ENCODE assay signal across 8 cellular contexts in genomic region chr19:58499021-58499927, GRCh38. TPM values are rescaled to one million over a fixed set of nuclear protein-coding genes. Genes with fewer than 3 reads are reported as not detected.
A peak's percentile ranks its signal among the peaks of the same experiment; 100 is the strongest.
DNase-seq lines count a peak whose midpoint lies in the region; ATAC-seq, FAIRE-seq and TF ChIP-seq lines count a peak whose summit lies in the region.

No MANE protein-coding gene starts in this region.

- FAIRE-seq in H1 (lab: Jason Lieb, UNC), result no peak

- H3K36me3 ChIP-seq in H1 (ENCODE audit: control insufficient read depth in 2 of 4, insufficient read depth in 4 of 4, low read length in 3 of 4), result no peaks in the 10 kb centered on the region
- peaks cover 0 to 3% of the 10 kb centered on the region in 2 experiments for H3K36me3 ChIP-seq in mesenchymal stem cell (ENCODE audit: control insufficient read depth in 1 of 2, insufficient read depth in 2 of 2, low read depth in 1 of 2, low read length in 2 of 2)

- no peak overlapping the region for H3K23ac ChIP-seq in H1 (ENCODE audit: insufficient read length)
- no peak overlapping the region for H3K23ac ChIP-seq in mesenchymal stem cell (ENCODE audit: low read length in 2 of 2)

- H3K79me1 ChIP-seq in H1 (ENCODE audit: low read depth, low read length), result peaks cover 8% of the 10 kb centered on the region
- peaks cover 17% of the 10 kb centered on the region for H3K79me1 ChIP-seq in mesenchymal stem cell (replicated peaks; ENCODE audit: low read length, poor library complexity, severe bottlenecking)

- H3K9ac ChIP-seq in H1 (replicated peaks in 1 of 4; ENCODE audit: extremely low read depth in 1 of 4, low read depth in 3 of 4, low read length in 3 of 4) (peak overlapping the region in 3 of 4 experiments; percentile 42 to 59 (median 54); a peak in 5 of 7 replicates), mesenchymal stem cell (ENCODE audit: low read length) (peak overlapping the region; percentile 89)

- TF ChIP-seq POLR2A in H1 (IDR thresholded peaks at IDR 0.05; ENCODE audit: control extremely low read depth in 1 of 2, low read depth in 2 of 2, low read length in 2 of 2), result no peak

- H3K14ac ChIP-seq in H1 (ENCODE audit: insufficient read length), result no peak overlapping the region
- no peak overlapping the region for H3K14ac ChIP-seq in mesenchymal stem cell (ENCODE audit: low read length in 2 of 2)

- H2BK120ac ChIP-seq in H1 (replicated peaks; ENCODE audit: low read depth, low read length) (no peak overlapping the region), mesenchymal stem cell (ENCODE audit: low read depth, low read length) (peak overlapping the region; percentile 42)

- H3K9me3 ChIP-seq in H1 (ENCODE audit: insufficient read depth in 2 of 2, low read depth in 1 of 2, low read length in 1 of 2) (no peaks in the 10 kb centered on the region), mesenchymal stem cell (ENCODE audit: control insufficient read depth, low read length) (no peaks in the 10 kb centered on the region)

- H2AFZ ChIP-seq in H1 (ENCODE audit: low read length), result peak overlapping the region; percentile 81
- H2AFZ ChIP-seq in mesenchymal stem cell (ENCODE audit: low read depth, low read length), result peak overlapping the region; percentile 36

- peaks cover 22% of the 10 kb centered on the region for H3K23me2 ChIP-seq in H1 (ENCODE audit: low read depth, low read length)

- H3K4me2 ChIP-seq in H1 (ENCODE audit: insufficient read depth in 1 of 2, low read depth in 2 of 2, low read length in 2 of 2) (peak overlapping the region; percentile 93 to 96), mesenchymal stem cell (ENCODE audit: low read length, poor library complexity, severe bottlenecking) (peak overlapping the region; percentile 77)

- H4K91ac ChIP-seq in H1 (replicated peaks; ENCODE audit: insufficient read length, low read length) (peak overlapping the region; percentile 25), mesenchymal stem cell (ENCODE audit: low read length) (peak overlapping the region; percentile 88)

- H3K18ac ChIP-seq in H1 (ENCODE audit: extremely low read depth, low read length) (peak overlapping the region; percentile 94), mesenchymal stem cell (ENCODE audit: low read depth in 1 of 2, low read length in 2 of 2) (peak overlapping the region; percentile 73 to 82)

- 0 out of 2 replicates have a peak overlapping the region, but pooled peaks have one; percentile 92 for H2BK15ac ChIP-seq in H1 (ENCODE audit: low read length)
- peak overlapping the region; percentile 77 for H2BK15ac ChIP-seq in mesenchymal stem cell (ENCODE audit: low read depth, poor library complexity, severe bottlenecking)

- H2AK5ac ChIP-seq in H1 (ENCODE audit: low read depth, low read length) (peak overlapping the region; percentile 82; the same call in 1 of the 2 replicates), mesenchymal stem cell (ENCODE audit: low read length, severe bottlenecking) (no peak overlapping the region)

- no peak for TF ChIP-seq CTCF in H1 (IDR thresholded peaks at IDR 0.05; ENCODE audit: control extremely low read depth in 1 of 3, insufficient read depth in 1 of 3, low read depth in 1 of 3, low read length in 3 of 3)

- 2% methylated on average over 53 of the region's 60 CpGs; no CpG with 5 or more reads in 1 of the 2 experiments for WGBS in H1 (ENCODE audit: extremely low coverage in 1 of 2, insufficient coverage in 1 of 2, insufficient read length in 1 of 2, insufficient replicate concordance in 2 of 2, low coverage in 1 of 2, low lambda C conversion rate in 2 of 2, missing lambda C conversion rate in 1 of 2), 2 experiments
- WGBS in mesenchymal stem cell, result 2% methylated on average over 57 of the region's 60 CpGs

- peaks cover 0 to 2% of the 10 kb centered on the region in 2 experiments for H4K20me1 ChIP-seq in H1 (replicated peaks in 1 of 2; ENCODE audit: control insufficient read depth in 1 of 2, insufficient read depth in 2 of 2, low read length in 2 of 2)

- no peaks in the 10 kb centered on the region for H3K27me3 ChIP-seq in H1 (replicated peaks in 1 of 4; ENCODE audit: control insufficient read depth in 3 of 4, extremely low read depth in 1 of 4, insufficient read depth in 3 of 4, low read length in 3 of 4)
- no peaks in the 10 kb centered on the region for H3K27me3 ChIP-seq in mesenchymal stem cell (ENCODE audit: control insufficient read depth in 1 of 2, insufficient read depth in 1 of 2, low read length in 2 of 2)

- H3K79me2 ChIP-seq in H1 (ENCODE audit: control insufficient read depth in 1 of 2, insufficient read depth in 2 of 2, low read length in 2 of 2), result no peaks in the 10 kb centered on the region

- peak; percentile 76 for ATAC-seq in GM19468 (IDR thresholded peaks at IDR 0.05; ENCODE audit: extremely low read depth, unreplicated experiment)

- POLR2A ChIA-PET in H1 (lab: Charles Lee; ENCODE audit: partially characterized antibody), result interaction anchor here (0.6 to 3.6 kb wide), 15 partner anchors 10 to 249 kb away, joined by 3 to 14 read pairs (median 3); partner anchors contain the start of genes CHMP2A, SLC27A5, TRIM28 and ZNF584

- H2BK5ac ChIP-seq in H1 (ENCODE audit: low read depth, low read length) (peak overlapping the region; percentile 84), mesenchymal stem cell (ENCODE audit: low read depth, low read length, poor library complexity, severe bottlenecking) (no peak overlapping the region)

- no peak overlapping the region for H3K4ac ChIP-seq in H1 (replicated peaks; ENCODE audit: insufficient read length, low read depth, low read length)
- H3K4ac ChIP-seq in mesenchymal stem cell (ENCODE audit: low read depth in 1 of 2, low read length in 2 of 2), result peak overlapping the region; percentile 47 to 59

- peak overlapping the region; percentile 19 for H4K5ac ChIP-seq in H1 (ENCODE audit: insufficient read length, low read depth, low read length)

- peak; percentile 17 to 41; a peak in 2 of 3 replicates for TF ChIP-seq EP300 in H1 (IDR thresholded peaks at IDR 0.05; ENCODE audit: borderline replicate concordance in 1 of 2, low read depth in 2 of 2, low read length in 2 of 2)

- peak overlapping the region; percentile 44; the same call in 1 of the 2 replicates for H3K27ac ChIP-seq in H1 (ENCODE audit: low read depth, low read length)
- peak overlapping the region; percentile 36 for H3K27ac ChIP-seq in mesenchymal stem cell (ENCODE audit: low read length, poor library complexity, severe bottlenecking)

- peak; percentile 99 for DNase-seq in COR-L47 (lab: John Stamatoyannopoulos, UW)
- peak; percentile 72 for DNase-seq in HS-5 (ENCODE audit: low read depth)
- peak; percentile 67 for DNase-seq in NK-92 (lab: John Stamatoyannopoulos, UW; ENCODE audit: unreplicated experiment)
- peak; percentile 96 to 98 (median 97) for DNase-seq in activated CD8-positive, alpha-beta memory T cell treated with anti-CD3 and anti-CD28 coated beads for 48 hours (ENCODE audit: low read depth in 2 of 3, low spot score in 2 of 3)
- DNase-seq in H1 (ENCODE audit: low read depth in 1 of 2, low spot score in 2 of 2), result peak; percentile 96 to 99
- DNase-seq in mesenchymal stem cell, result peak; percentile 99
- DNase-seq in stimulated activated CD8-positive, alpha-beta memory T cell treated with anti-CD3 and anti-CD28 coated beads, Interleukin-12 subunit alpha, Interleukin-12 subunit beta, amount 100 ng/mL, for 24 hours (ENCODE audit: extremely low read depth), result peak; percentile 99

- H3K4me1 ChIP-seq in H1 (replicated peaks in 1 of 4; ENCODE audit: control insufficient read depth in 3 of 4, insufficient read depth in 4 of 4, low read length in 3 of 4) (peaks cover 0 to 14% (median 7%) of the 10 kb centered on the region in 4 experiments; a peak in 4 of 7 replicates), mesenchymal stem cell (ENCODE audit: control insufficient read depth, insufficient read depth, low read depth, low read length) (peaks cover 15% of the 10 kb centered on the region)

- no peak overlapping the region for H2BK20ac ChIP-seq in H1 (ENCODE audit: low read length)

- H3K4me3 ChIP-seq in H1 (ENCODE audit: extremely low read depth in 1 of 4, insufficient read depth in 2 of 4, low read depth in 3 of 4, low read length in 4 of 4) (peak overlapping the region; percentile 72 to 89 (median 76)), mesenchymal stem cell (ENCODE audit: insufficient read depth in 1 of 2, low read depth in 1 of 2, low read length in 2 of 2) (peak overlapping the region; percentile 56 to 85)

- H4K8ac ChIP-seq in H1 (ENCODE audit: extremely low read depth, insufficient read depth, low read length) (peak overlapping the region; percentile 87), mesenchymal stem cell (ENCODE audit: low read length) (peak overlapping the region; percentile 96)

- CTCF ChIA-PET in H1 (lab: Charles Lee; ENCODE audit: partially characterized antibody), result interaction anchor here (1.3 to 4.9 kb wide), 4 partner anchors 14 to 137 kb away, joined by 3 to 27 read pairs (median 8); partner anchors contain the start of genes ZBTB45 and ZNF497

- H3K56ac ChIP-seq in H1 (replicated peaks; ENCODE audit: insufficient read length, low read depth, low read length), result peak overlapping the region; percentile 79

- peak in 1 of 2 experiments; percentile 4; a peak in 1 of 4 replicates for TF ChIP-seq RAD21 in H1 (IDR thresholded peaks at IDR 0.05 in 1 of 2, conservative IDR thresholded peaks at IDR 0.05 in 1 of 2; ENCODE audit: low read depth in 2 of 2, low read length in 2 of 2)

- H2BK12ac ChIP-seq in H1 (ENCODE audit: low read depth, low read length), result no peak overlapping the region
- H2BK12ac ChIP-seq in mesenchymal stem cell (ENCODE audit: low read length in 2 of 2), result no peak overlapping the region

RNA-seq across cellular contexts. Expression of gene SLC27A5, which starts 12.5 kb away (rescaled TPM):
- 20.7 and 25.1 TPM in 2 replicates for total RNA-seq in H1 (2021; fragmentation: NEBNext Ultra II Directional; extraction: Animal tissue kit (Norgen Biotek cat#: 25700))
- 80.5 and 95.9 TPM in 2 replicates for polyA plus RNA-seq in H1 (2011; rRNA removed)
- polyA plus RNA-seq in H1 (2011; cell fraction: cytosol; rRNA removed), result 69.6 TPM
- 68.5 TPM for polyA plus RNA-seq in H1 (2011; cell fraction: nucleus; rRNA removed)
- polyA plus RNA-seq in H1 (2012, experiment 1 of 2), result 39.9 to 57.6 TPM (median 48.9 TPM) in 4 replicates
- 53.5 TPM for polyA plus RNA-seq in H1 (2012, experiment 2 of 2)
- polyA plus RNA-seq in H1 (2013, experiment 1 of 2), result 30.3 TPM
- 31.5 TPM for polyA plus RNA-seq in H1 (2013, experiment 2 of 2)
- 34.0 and 38.3 TPM in 2 replicates for polyA minus RNA-seq in H1 (2011; rRNA and poly(A)+ RNA removed)
- 10.1 TPM for polyA minus RNA-seq in H1 (2011; cell fraction: cytosol; rRNA and poly(A)+ RNA removed)
- 16.9 TPM for polyA minus RNA-seq in H1 (2011; cell fraction: nucleus; rRNA and poly(A)+ RNA removed)
- polyA plus RNA-seq in mesenchymal stem cell (2013, experiment 1 of 2), result 11.7 TPM
- polyA plus RNA-seq in mesenchymal stem cell (2013, experiment 2 of 2), result 12.9 TPM

RNA-seq across cellular contexts. Expression of gene ZBTB45, which starts 20.3 kb away (rescaled TPM):
- total RNA-seq in H1 (2021; fragmentation: NEBNext Ultra II Directional; extraction: Animal tissue kit (Norgen Biotek cat#: 25700)), result 16.9 and 17.3 TPM in 2 replicates
- polyA plus RNA-seq in H1 (2011; rRNA removed), result 17.2 and 31.4 TPM in 2 replicates
- polyA plus RNA-seq in H1 (2011; cell fraction: cytosol; rRNA removed), result 10.8 TPM
- 18.7 TPM for polyA plus RNA-seq in H1 (2011; cell fraction: nucleus; rRNA removed)
- polyA plus RNA-seq in H1 (2012, experiment 1 of 2), result 8.9 to 18.6 TPM (median 17.5 TPM) in 4 replicates
- 13.2 TPM for polyA plus RNA-seq in H1 (2012, experiment 2 of 2)
- polyA plus RNA-seq in H1 (2013, experiment 1 of 2), result 12.5 TPM
- polyA plus RNA-seq in H1 (2013, experiment 2 of 2), result 13.1 TPM
- 5.0 and 5.1 TPM in 2 replicates for polyA minus RNA-seq in H1 (2011; rRNA and poly(A)+ RNA removed)
- 10.1 TPM for polyA minus RNA-seq in H1 (2011; cell fraction: cytosol; rRNA and poly(A)+ RNA removed)
- polyA minus RNA-seq in H1 (2011; cell fraction: nucleus; rRNA and poly(A)+ RNA removed), result 18.1 TPM
- polyA plus RNA-seq in mesenchymal stem cell (2013, experiment 1 of 2), result 12.3 TPM
- polyA plus RNA-seq in mesenchymal stem cell (2013, experiment 2 of 2), result 12.7 TPM

RNA-seq across cellular contexts. Expression of gene ZNF446, which starts 23.1 kb away (rescaled TPM):
- total RNA-seq in H1 (2021; fragmentation: NEBNext Ultra II Directional; extraction: Animal tissue kit (Norgen Biotek cat#: 25700)), result 4.1 and 4.3 TPM in 2 replicates
- 5.5 and 8.2 TPM in 2 replicates for polyA plus RNA-seq in H1 (2011; rRNA removed)
- polyA plus RNA-seq in H1 (2011; cell fraction: cytosol; rRNA removed), result 5.6 TPM
- polyA plus RNA-seq in H1 (2011; cell fraction: nucleus; rRNA removed), result 11.0 TPM
- 4.0 to 5.5 TPM (median 4.5 TPM) in 4 replicates for polyA plus RNA-seq in H1 (2012, experiment 1 of 2)
- polyA plus RNA-seq in H1 (2012, experiment 2 of 2), result 4.2 TPM
- polyA plus RNA-seq in H1 (2013, experiment 1 of 2), result 2.3 TPM
- 2.1 TPM for polyA plus RNA-seq in H1 (2013, experiment 2 of 2)
- polyA minus RNA-seq in H1 (2011; rRNA and poly(A)+ RNA removed), result 2.9 and 3.7 TPM in 2 replicates
- polyA minus RNA-seq in H1 (2011; cell fraction: cytosol; rRNA and poly(A)+ RNA removed), result 4.0 TPM
- polyA minus RNA-seq in H1 (2011; cell fraction: nucleus; rRNA and poly(A)+ RNA removed), result 6.5 TPM
- 5.0 TPM for polyA plus RNA-seq in mesenchymal stem cell (2013, experiment 1 of 2)
- polyA plus RNA-seq in mesenchymal stem cell (2013, experiment 2 of 2), result 5.1 TPM

RNA-seq across cellular contexts. Expression of gene ZNF324, which starts 32.4 kb away (rescaled TPM):
- total RNA-seq in H1 (2021; fragmentation: NEBNext Ultra II Directional; extraction: Animal tissue kit (Norgen Biotek cat#: 25700)), result 5.8 and 6.4 TPM in 2 replicates
- 5.1 and 6.7 TPM in 2 replicates for polyA plus RNA-seq in H1 (2011; rRNA removed)
- 5.1 TPM for polyA plus RNA-seq in H1 (2011; cell fraction: cytosol; rRNA removed)
- polyA plus RNA-seq in H1 (2011; cell fraction: nucleus; rRNA removed), result 5.8 TPM
- 2.8 to 4.1 TPM (median 3.9 TPM) in 4 replicates for polyA plus RNA-seq in H1 (2012, experiment 1 of 2)
- polyA plus RNA-seq in H1 (2012, experiment 2 of 2), result 3.0 TPM
- 2.7 TPM for polyA plus RNA-seq in H1 (2013, experiment 1 of 2)
- polyA plus RNA-seq in H1 (2013, experiment 2 of 2), result 2.4 TPM
- polyA minus RNA-seq in H1 (2011; rRNA and poly(A)+ RNA removed), result 6.8 and 7.0 TPM in 2 replicates
- 5.2 TPM for polyA minus RNA-seq in H1 (2011; cell fraction: cytosol; rRNA and poly(A)+ RNA removed)
- 18.8 TPM for polyA minus RNA-seq in H1 (2011; cell fraction: nucleus; rRNA and poly(A)+ RNA removed)
- 4.1 TPM for polyA plus RNA-seq in mesenchymal stem cell (2013, experiment 1 of 2)
- 3.8 TPM for polyA plus RNA-seq in mesenchymal stem cell (2013, experiment 2 of 2)

RNA-seq across cellular contexts. Expression of gene TRIM28, which starts 44.6 kb away (rescaled TPM):
- 1,398 and 1,433 TPM in 2 replicates for total RNA-seq in H1 (2021; fragmentation: NEBNext Ultra II Directional; extraction: Animal tissue kit (Norgen Biotek cat#: 25700))
- polyA plus RNA-seq in H1 (2011; rRNA removed), result 1,442 and 2,243 TPM in 2 replicates
- polyA plus RNA-seq in H1 (2011; cell fraction: cytosol; rRNA removed), result 1,009 TPM
- 3,768 TPM for polyA plus RNA-seq in H1 (2011; cell fraction: nucleus; rRNA removed)
- 1,824 to 2,237 TPM (median 2,041 TPM) in 4 replicates for polyA plus RNA-seq in H1 (2012, experiment 1 of 2)
- 2,033 TPM for polyA plus RNA-seq in H1 (2012, experiment 2 of 2)
- 913 TPM for polyA plus RNA-seq in H1 (2013, experiment 1 of 2)
- 805 TPM for polyA plus RNA-seq in H1 (2013, experiment 2 of 2)
- polyA minus RNA-seq in H1 (2011; rRNA and poly(A)+ RNA removed), result 3,393 and 4,202 TPM in 2 replicates
- polyA minus RNA-seq in H1 (2011; cell fraction: cytosol; rRNA and poly(A)+ RNA removed), result 1,842 TPM
- 1,128 TPM for polyA minus RNA-seq in H1 (2011; cell fraction: nucleus; rRNA and poly(A)+ RNA removed)
- polyA plus RNA-seq in mesenchymal stem cell (2013, experiment 1 of 2), result 229 TPM
- polyA plus RNA-seq in mesenchymal stem cell (2013, experiment 2 of 2), result 226 TPM

Comparison
In these comparisons a context has a peak if more than half of its experiments do, and no peak if none do; other contexts are left out.
1. Peak in every context shown above with its lines: DNase-seq, ATAC-seq, H3K4me3 ChIP-seq and H3K27ac ChIP-seq.